8 cellular contexts compared by ENCODE assay signal in the genomic region with DNA sequence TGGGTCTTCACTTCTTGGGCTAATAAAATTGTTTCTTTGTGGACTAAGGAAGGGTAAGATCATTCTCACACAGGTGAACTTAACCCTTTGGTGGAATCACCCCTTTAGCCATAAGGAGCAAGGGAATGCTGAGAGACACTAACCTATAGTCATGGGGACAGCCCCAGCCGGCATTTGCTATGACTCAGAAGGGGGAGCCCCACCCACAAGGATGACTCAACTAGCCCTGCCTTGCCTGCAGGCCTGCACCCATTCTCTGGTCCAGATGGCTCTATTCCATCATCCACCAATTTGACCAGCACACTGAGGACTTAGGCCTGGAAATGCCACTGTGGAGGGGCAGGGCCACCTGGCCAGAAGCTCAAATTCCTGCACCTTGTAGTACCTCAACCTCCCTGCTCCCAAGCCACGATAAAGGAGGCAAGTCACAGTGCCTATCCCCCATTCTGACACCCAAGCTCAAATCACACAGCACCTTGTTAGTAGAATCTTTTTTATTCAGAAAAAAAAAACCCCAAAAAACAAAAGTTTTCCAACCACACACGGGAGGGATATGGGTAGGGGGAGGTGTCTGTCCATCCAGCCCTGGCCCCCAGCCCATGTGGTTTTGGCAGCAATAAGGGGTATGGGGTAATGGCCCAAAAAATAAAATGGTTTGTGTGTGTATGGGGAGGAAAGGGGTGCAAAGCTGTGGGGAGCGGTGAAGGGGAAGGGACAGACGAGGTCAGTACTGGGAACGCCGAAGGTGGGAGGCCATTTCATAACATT. TPM values are rescaled to one million over a fixed set of nuclear protein-coding genes. Genes with fewer than 3 reads are reported as not detected.
DNase-seq lines count a peak whose midpoint lies in the region; TF ChIP-seq lines count a peak whose summit lies in the region.

No MANE protein-coding gene starts in this region.

- H3K56ac ChIP-seq in mesendoderm (ENCODE audit: low read length) = peak overlapping the region; percentile 47

- peak overlapping the region; percentile 92 for H3K4me3 ChIP-seq in Jurkat, Clone E6-1 (ENCODE audit: low read length)
- H3K4me3 ChIP-seq in coronary artery (peak overlapping the region; percentile 99), mesendoderm (ENCODE audit: low read length) (no peak overlapping the region)

- H2BK15ac ChIP-seq in mesendoderm (replicated peaks; ENCODE audit: low read depth) = no peak overlapping the region

- H3K4me2 ChIP-seq in mesendoderm (ENCODE audit: low read length) = peak overlapping the region; percentile 16

- H2BK120ac ChIP-seq in mesendoderm (ENCODE audit: low read depth, low read length) = no peak overlapping the region

- no peak overlapping the region for H2BK5ac ChIP-seq in mesendoderm (ENCODE audit: low read length)

- H4K5ac ChIP-seq in mesendoderm (ENCODE audit: low read length) = no peak overlapping the region

- TF ChIP-seq CTCF in coronary artery (IDR thresholded peaks at IDR 0.05) = no peak

- no peak overlapping the region for H3K18ac ChIP-seq in mesendoderm (ENCODE audit: low read length)

- H3K27ac ChIP-seq in coronary artery (peak overlapping the region; percentile 90 to 99), mesendoderm (ENCODE audit: low read depth, low read length) (peak overlapping the region; percentile 26)

- H3K4ac ChIP-seq in mesendoderm (ENCODE audit: low read depth, low read length) = no peak overlapping the region

- H2AK5ac ChIP-seq in mesendoderm (ENCODE audit: low read length) = no peak overlapping the region

- H3K4me1 ChIP-seq in mesendoderm (ENCODE audit: control insufficient read depth, low read depth, low read length) = peaks cover 4% of the 10 kb centered on the region

- H3K36me3 ChIP-seq in mesendoderm (ENCODE audit: control insufficient read depth, insufficient read depth, low read length) = peaks cover 17% of the 10 kb centered on the region

- H3K23ac ChIP-seq in mesendoderm (ENCODE audit: low read length) = no peak overlapping the region

- WGBS in mesendoderm (ENCODE audit: extremely low coverage, insufficient coverage, low lambda C conversion rate) = no CpG with 5 or more reads among the region's 7 CpGs

- no peak overlapping the region for H4K8ac ChIP-seq in mesendoderm (ENCODE audit: low read depth, low read length)

- no peaks in the 10 kb centered on the region for H3K27me3 ChIP-seq in mesendoderm (ENCODE audit: insufficient read depth, low read length, poor library complexity)

- H3K9ac ChIP-seq in mesendoderm (ENCODE audit: low read length) = peak overlapping the region; percentile 84

- DNase-seq in GM04503 (ENCODE audit: low read depth) (peak; percentile 68), coronary artery (ENCODE audit: low spot score) (peak; percentile 86), mesendoderm (peak; percentile 86), NCI-H510A (lab: John Stamatoyannopoulos, UW) (no peak), cerebellum (ENCODE audit: low spot score) (no peak)
- no peak for DNase-seq in Jurkat, Clone E6-1 (ENCODE audit: low read depth, low spot score)
- peak; percentile 71 for DNase-seq in activated CD4-positive, alpha-beta T cell treated with anti-CD3 and anti-CD28 coated beads for 1 hour
- peak; percentile 73 to 83 for DNase-seq in stimulated activated CD8-positive, alpha-beta memory T cell treated with anti-CD3 and anti-CD28 coated beads, Interleukin-2, amount 100 ng/mL, for 48 hours (ENCODE audit: low read depth in 2 of 2)

- peaks cover 62% of the 10 kb centered on the region for H3K79me2 ChIP-seq in mesendoderm (ENCODE audit: control insufficient read depth, insufficient read depth, low read length)

- H3K79me1 ChIP-seq in mesendoderm (ENCODE audit: low read length) = peaks cover 16% of the 10 kb centered on the region

RNA-seq across cellular contexts. Expression of gene PFN1, which starts 3.0 kb away (rescaled TPM):
- 1,752 TPM for polyA plus RNA-seq in Jurkat, Clone E6-1 (2012; ENCODE audit: insufficient read depth, insufficient read length)
- polyA plus RNA-seq in mesendoderm (2013, experiment 1 of 2) = 2,067 TPM
- polyA plus RNA-seq in mesendoderm (2013, experiment 2 of 2) = 2,097 TPM
- total RNA-seq in cerebellum = 70.8 TPM

RNA-seq across cellular contexts. Expression of gene RNF167, which starts 5.3 kb away (rescaled TPM):
- polyA plus RNA-seq in Jurkat, Clone E6-1 (2012; ENCODE audit: insufficient read depth, insufficient read length) = 190 TPM
- 181 TPM for polyA plus RNA-seq in mesendoderm (2013, experiment 1 of 2)
- 176 TPM for polyA plus RNA-seq in mesendoderm (2013, experiment 2 of 2)
- 15.8 TPM for total RNA-seq in cerebellum

RNA-seq across cellular contexts. Expression of gene SLC25A11, which starts 5.5 kb away (rescaled TPM):
- polyA plus RNA-seq in Jurkat, Clone E6-1 (2012; ENCODE audit: insufficient read depth, insufficient read length) = 115 TPM
- 41.8 TPM for polyA plus RNA-seq in mesendoderm (2013, experiment 1 of 2)
- polyA plus RNA-seq in mesendoderm (2013, experiment 2 of 2) = 41.5 TPM
- 37.2 TPM for total RNA-seq in cerebellum

RNA-seq across cellular contexts. Expression of gene ENO3, which starts 5.6 kb away (rescaled TPM):
- polyA plus RNA-seq in Jurkat, Clone E6-1 (2012; ENCODE audit: insufficient read depth, insufficient read length) = 63.2 TPM
- polyA plus RNA-seq in mesendoderm (2013, experiment 1 of 2) = 8.2 TPM
- 9.8 TPM for polyA plus RNA-seq in mesendoderm (2013, experiment 2 of 2)
- total RNA-seq in cerebellum = 3.3 TPM

RNA-seq across cellular contexts. Expression of gene GP1BA, which starts 13.3 kb away (rescaled TPM):
- 0.49 TPM for polyA plus RNA-seq in Jurkat, Clone E6-1 (2012; ENCODE audit: insufficient read depth, insufficient read length)
- not detected for polyA plus RNA-seq in mesendoderm (2013, experiment 1 of 2)
- not detected for polyA plus RNA-seq in mesendoderm (2013, experiment 2 of 2)
- not detected for total RNA-seq in cerebellum

Comparison
In these comparisons a context has a peak if more than half of its experiments do, and no peak if none do; other contexts are left out.
1. DNase-seq: peak in GM04503 (single experiment), activated CD4-positive, alpha-beta T cell treated with anti-CD3 and anti-CD28 coated beads for 1 hour (single experiment), coronary artery (single experiment), mesendoderm (single experiment) and stimulated activated CD8-positive, alpha-beta memory T cell treated with anti-CD3 and anti-CD28 coated beads, Interleukin-2, amount 100 ng/mL, for 48 hours (2 of 2); none in Jurkat, Clone E6-1 (single experiment), NCI-H510A (single experiment) and cerebellum (single experiment).